Comparison of ENCODE assay signal across 22 cellular contexts in genomic region chr12:125564753-125565152, GRCh38.
"Had no signal": no experiment of that assay in that cellular context is flagged by ENCODE, and none has a peak within 500 bp of the region (broad histone marks: within the 10 kb centered on the region; RNA-seq: fewer than 3 reads in every experiment).

No MANE protein-coding gene starts in this region.

- ATAC-seq: activated naive CD4-positive, alpha-beta T cell treated with anti-CD3 and anti-CD28 coated beads, Interleukin-2, amount 50 U/mL, for 72 hours; activated naive CD8-positive, alpha-beta T cell treated with anti-CD3 and anti-CD28 coated beads, Interleukin-2, amount 50 U/mL, for 24 hours; activated T-cell treated with anti-CD3 and anti-CD28 coated beads, Interleukin-2, amount 50 U/mL, for 4 hours; Right ventricle myocardium inferior had no signal

- DNase-seq: activated CD4-positive, alpha-beta memory T cell treated with anti-CD3 and anti-CD28 coated beads for 36 hours; activated CD4-positive, alpha-beta T cell treated with anti-CD3 and anti-CD28 coated beads, Interleukin-2, amount 10 ng/mL, durations not matched to agents 7 days and 5 days; activated CD4-positive, CD25-positive, alpha-beta regulatory T cell; activated CD8-positive, alpha-beta memory T cell treated with anti-CD3 and anti-CD28 coated beads for 24 hours; activated effector memory CD4-positive, alpha-beta T cell treated with anti-CD3 and anti-CD28 coated beads, Interleukin-2, amount 50 U/mL, for 16 hours; activated naive CD4-positive, alpha-beta T cell treated with Interleukin-2 at 50 U/mL for 16 hours; activated naive CD8-positive, alpha-beta T cell treated with anti-CD3 and anti-CD28 coated beads, Interleukin-2, amount 50 U/mL, for 24 hours; activated T-cell treated with anti-CD3 and anti-CD28 coated beads, Interleukin-2, amount 50 U/mL, for 4 hours; amniotic stem cell; NCI-H1092; NCI-H1436; NCI-H1694 treated with DMSO at 0.1 percent for 48 hours; NCI-H2029 treated with DMSO at 0.1 percent for 48 hours; NCI-H345; NCI-H510A; NCI-H526 treated with DMSO at 0.1 percent for 48 hours; NCI-H82; T-cell; T-helper 2 cell; T1000 had no signal
